1 cellular context compared by ENCODE assay signal in genomic region chr10:21526184-21526951, GRCh38.
A peak's percentile ranks its signal among the peaks of the same experiment; 100 is the strongest.
TF ChIP-seq lines count a peak whose summit lies in the region.

No MANE protein-coding gene starts in this region.

TF ChIP-seq in HEK293, 187 proteins besides CTCF, POLR2A, EP300 and RAD21 (continued from another document):
- TF ChIP-seq, protein P1, sequence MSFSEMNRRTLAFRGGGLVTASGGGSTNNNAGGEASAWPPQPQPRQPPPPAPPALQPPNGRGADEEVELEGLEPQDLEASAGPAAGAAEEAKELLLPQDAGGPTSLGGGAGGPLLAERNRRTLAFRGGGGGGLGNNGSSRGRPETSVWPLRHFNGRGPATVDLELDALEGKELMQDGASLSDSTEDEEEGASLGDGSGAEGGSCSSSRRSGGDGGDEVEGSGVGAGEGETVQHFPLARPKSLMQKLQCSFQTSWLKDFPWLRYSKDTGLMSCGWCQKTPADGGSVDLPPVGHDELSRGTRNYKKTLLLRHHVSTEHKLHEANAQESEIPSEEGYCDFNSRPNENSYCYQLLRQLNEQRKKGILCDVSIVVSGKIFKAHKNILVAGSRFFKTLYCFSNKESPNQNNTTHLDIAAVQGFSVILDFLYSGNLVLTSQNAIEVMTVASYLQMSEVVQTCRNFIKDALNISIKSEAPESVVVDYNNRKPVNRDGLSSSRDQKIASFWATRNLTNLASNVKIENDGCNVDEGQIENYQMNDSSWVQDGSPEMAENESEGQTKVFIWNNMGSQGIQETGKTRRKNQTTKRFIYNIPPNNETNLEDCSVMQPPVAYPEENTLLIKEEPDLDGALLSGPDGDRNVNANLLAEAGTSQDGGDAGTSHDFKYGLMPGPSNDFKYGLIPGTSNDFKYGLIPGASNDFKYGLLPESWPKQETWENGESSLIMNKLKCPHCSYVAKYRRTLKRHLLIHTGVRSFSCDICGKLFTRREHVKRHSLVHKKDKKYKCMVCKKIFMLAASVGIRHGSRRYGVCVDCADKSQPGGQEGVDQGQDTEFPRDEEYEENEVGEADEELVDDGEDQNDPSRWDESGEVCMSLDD (tag by site-specific recombination; IDR thresholded peaks at IDR 0.05), result no peak
- TF ChIP-seq WT1 (tag by site-specific recombination; IDR thresholded peaks at IDR 0.05) (peak; percentile 80), ZNF354C (tag by site-specific recombination; IDR thresholded peaks at IDR 0.05; ENCODE audit: borderline replicate concordance, low read depth) (no peak), REPIN1 (tag by site-specific recombination; IDR thresholded peaks at IDR 0.05; ENCODE audit: low read depth) (no peak), ZBTB7A (tag by site-specific recombination; IDR thresholded peaks at IDR 0.05; ENCODE audit: low read depth) (peak; percentile 38; the same call in 1 of the 2 replicates), ZNF19 (tag by site-specific recombination; IDR thresholded peaks at IDR 0.05; ENCODE audit: low read depth) (no peak), ZNF423 (tag by site-specific recombination; IDR thresholded peaks at IDR 0.05) (0 out of 2 replicates have a peak, but pooled peaks have one; percentile 10), ZNF707 (tag by site-specific recombination; IDR thresholded peaks at IDR 0.05) (no peak), ZNF768 (tag by site-specific recombination; IDR thresholded peaks at IDR 0.05) (no peak), GLIS2 (tag by site-specific recombination; IDR thresholded peaks at IDR 0.05) (peak; percentile 85), SP7 (tag by site-specific recombination; IDR thresholded peaks at IDR 0.05) (no peak; the same call in none of the 2 replicates), EGR2 (tag by site-specific recombination; IDR thresholded peaks at IDR 0.05; ENCODE audit: low read depth) (peak; percentile 72), ZNF501 (tag by site-specific recombination; IDR thresholded peaks at IDR 0.05) (peak; percentile 5; the same call in 1 of the 2 replicates)
- TF ChIP-seq, protein P2, sequence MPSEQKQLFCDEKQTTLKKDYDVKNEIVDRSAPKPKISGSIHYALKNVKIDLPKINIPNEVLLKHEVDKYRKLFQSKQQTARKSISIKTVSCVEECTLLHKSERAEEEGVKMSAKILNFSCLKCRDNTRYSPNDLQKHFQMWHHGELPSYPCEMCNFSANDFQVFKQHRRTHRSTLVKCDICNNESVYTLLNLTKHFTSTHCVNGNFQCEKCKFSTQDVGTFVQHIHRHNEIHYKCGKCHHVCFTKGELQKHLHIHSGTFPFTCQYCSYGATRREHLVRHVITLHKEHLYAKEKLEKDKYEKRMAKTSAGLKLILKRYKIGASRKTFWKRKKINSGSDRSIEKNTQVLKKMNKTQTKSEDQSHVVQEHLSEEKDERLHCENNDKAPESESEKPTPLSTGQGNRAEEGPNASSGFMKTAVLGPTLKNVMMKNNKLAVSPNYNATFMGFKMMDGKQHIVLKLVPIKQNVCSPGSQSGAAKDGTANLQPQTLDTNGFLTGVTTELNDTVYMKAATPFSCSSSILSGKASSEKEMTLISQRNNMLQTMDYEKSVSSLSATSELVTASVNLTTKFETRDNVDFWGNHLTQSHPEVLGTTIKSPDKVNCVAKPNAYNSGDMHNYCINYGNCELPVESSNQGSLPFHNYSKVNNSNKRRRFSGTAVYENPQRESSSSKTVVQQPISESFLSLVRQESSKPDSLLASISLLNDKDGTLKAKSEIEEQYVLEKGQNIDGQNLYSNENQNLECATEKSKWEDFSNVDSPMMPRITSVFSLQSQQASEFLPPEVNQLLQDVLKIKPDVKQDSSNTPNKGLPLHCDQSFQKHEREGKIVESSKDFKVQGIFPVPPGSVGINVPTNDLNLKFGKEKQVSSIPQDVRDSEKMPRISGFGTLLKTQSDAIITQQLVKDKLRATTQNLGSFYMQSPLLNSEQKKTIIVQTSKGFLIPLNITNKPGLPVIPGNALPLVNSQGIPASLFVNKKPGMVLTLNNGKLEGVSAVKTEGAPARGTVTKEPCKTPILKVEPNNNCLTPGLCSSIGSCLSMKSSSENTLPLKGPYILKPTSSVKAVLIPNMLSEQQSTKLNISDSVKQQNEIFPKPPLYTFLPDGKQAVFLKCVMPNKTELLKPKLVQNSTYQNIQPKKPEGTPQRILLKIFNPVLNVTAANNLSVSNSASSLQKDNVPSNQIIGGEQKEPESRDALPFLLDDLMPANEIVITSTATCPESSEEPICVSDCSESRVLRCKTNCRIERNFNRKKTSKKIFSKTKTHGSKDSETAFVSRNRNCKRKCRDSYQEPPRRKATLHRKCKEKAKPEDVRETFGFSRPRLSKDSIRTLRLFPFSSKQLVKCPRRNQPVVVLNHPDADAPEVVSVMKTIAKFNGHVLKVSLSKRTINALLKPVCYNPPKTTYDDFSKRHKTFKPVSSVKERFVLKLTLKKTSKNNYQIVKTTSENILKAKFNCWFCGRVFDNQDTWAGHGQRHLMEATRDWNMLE (tag by site-specific recombination; conservative IDR thresholded peaks at IDR 0.05; ENCODE audit: low read depth), result no peak
